In genomic region chr6:35468980-35469710, GRCh38 we compare ENCODE assay signal across 6 cellular contexts. TPM values are rescaled to one million over a fixed set of nuclear protein-coding genes. Genes with fewer than 3 reads are reported as not detected.
DNase-seq lines count a peak whose midpoint lies in the region; ATAC-seq, FAIRE-seq and TF ChIP-seq lines count a peak whose summit lies in the region.

No MANE protein-coding gene starts in this region.

- peaks cover 33% of the 10 kb centered on the region for H3K79me2 ChIP-seq in endothelial cell of umbilical vein (ENCODE audit: control insufficient read depth, insufficient read depth, low read length)

- in situ Hi-C loops in gastrocnemius medialis (cut with MboI; ENCODE audit: low sequenced_read_pairs in 4 of 4) = no loop called here

- POLR2A ChIA-PET in endothelial cell of umbilical vein (lab: Charles Lee) = interaction anchor here (1.3 kb wide), 1 partner anchor 127 kb away, joined by 3 read pairs; the partner anchor contains the start of gene PPARD

- TF ChIP-seq POLR2A in endothelial cell of umbilical vein (IDR thresholded peaks at IDR 0.05; ENCODE audit: low read depth, low read length) (no peak), gastrocnemius medialis (IDR thresholded peaks at IDR 0.05) (no peak)

- H3K9me1 ChIP-seq in endothelial cell of umbilical vein (replicated peaks; ENCODE audit: control insufficient read depth, extremely low read depth, insufficient read depth, low read length) = no peaks in the 10 kb centered on the region

- ATAC-seq in gastrocnemius medialis (peak in 1 of 2 donors; percentile 8), GM18520 (IDR thresholded peaks at IDR 0.05; ENCODE audit: unreplicated experiment) (no peak)

- no TSS peak for BruUV-seq in endothelial cell of umbilical vein (replicated peaks; lab: Mats Ljungman, UMichigan)

- H3K4me1 ChIP-seq in HUES6 (ENCODE audit: control insufficient read depth, insufficient read depth, low read length) (peaks cover 17% of the 10 kb centered on the region; the same call in 1 of the 2 replicates), endothelial cell of umbilical vein (ENCODE audit: control insufficient read depth, extremely low read depth, insufficient read depth, low read length) (peaks cover 26% of the 10 kb centered on the region), gastrocnemius medialis (peaks cover 21 to 32% of the 10 kb centered on the region in 2 donors)

- peak overlapping the region; percentile 94 for H3K27ac ChIP-seq in 22Rv1
- H3K27ac ChIP-seq in HUES6 (ENCODE audit: low read depth, low read length) = peak overlapping the region; percentile 96
- peak overlapping the region; percentile 76 for H3K27ac ChIP-seq in endothelial cell of umbilical vein (ENCODE audit: insufficient read depth, low read depth, low read length)
- peak overlapping the region; percentile 87 to 92 (median 90) for H3K27ac ChIP-seq in gastrocnemius medialis

- H4K20me1 ChIP-seq in endothelial cell of umbilical vein (replicated peaks; ENCODE audit: control insufficient read depth, extremely low read depth, insufficient read depth, low read length) = peaks cover 12% of the 10 kb centered on the region

- H3K4me3 ChIP-seq in HUES6 (ENCODE audit: low read depth, low read length) (peak overlapping the region; percentile 96), endothelial cell of umbilical vein (replicated peaks in 1 of 3; ENCODE audit: insufficient read depth in 1 of 3, low read depth in 1 of 3, low read length in 3 of 3) (peak overlapping the region; percentile 69 to 95 (median 92)), gastrocnemius medialis (peak overlapping the region; percentile 63 to 81 (median 72))

- DNase-seq in endothelial cell of umbilical vein (ENCODE audit: low read depth, low spot score) (no peak), gastrocnemius medialis (no peak), HK-2 (ENCODE audit: unreplicated experiment) (no peak)

- H3K9me3 ChIP-seq in HUES6 (ENCODE audit: control insufficient read depth, insufficient read depth, low read depth, low read length) (no peaks in the 10 kb centered on the region), endothelial cell of umbilical vein (replicated peaks; ENCODE audit: control insufficient read depth, insufficient read depth, low read length) (no peaks in the 10 kb centered on the region), gastrocnemius medialis (no peaks in the 10 kb centered on the region)

- H3K36me3 ChIP-seq in HUES6 (ENCODE audit: control insufficient read depth, insufficient read depth, low read length) (peaks cover 69% of the 10 kb centered on the region), endothelial cell of umbilical vein (ENCODE audit: control insufficient read depth in 2 of 2, extremely low read depth in 1 of 2, insufficient read depth in 2 of 2, low read length in 2 of 2) (peaks cover 10 to 13% of the 10 kb centered on the region in 2 experiments), gastrocnemius medialis (peaks cover 0 to 26% of the 10 kb centered on the region in 2 donors)

- H3K9ac ChIP-seq in HUES6 (ENCODE audit: low read length) (peak overlapping the region; percentile 98), endothelial cell of umbilical vein (replicated peaks; ENCODE audit: extremely low read depth, insufficient read depth, low read length) (peak overlapping the region; percentile 94)

- H2AFZ ChIP-seq in endothelial cell of umbilical vein (ENCODE audit: low read depth, low read length) = no peak overlapping the region

- H3K27me3 ChIP-seq in HUES6 (ENCODE audit: control insufficient read depth, insufficient read depth, low read length) (0 out of 2 replicates have a peak, but pooled peaks cover 5% of the 10 kb centered on the region), endothelial cell of umbilical vein (ENCODE audit: control insufficient read depth in 2 of 2, insufficient read depth in 2 of 2, low read length in 2 of 2) (no peaks in the 10 kb centered on the region), gastrocnemius medialis (no peaks in the 10 kb centered on the region)

- intact Hi-C loops in endothelial cell of umbilical vein (cut with micrococcal nuclease) (loop anchor here (1.0 to 2.0 kb wide), 4 partner anchors 17 to 172 kb away; partner anchors contain the start of genes DEF6, FANCE and PPARD), gastrocnemius medialis (cut with DNase I; ENCODE audit: low total_unique reads) (loop anchor here (1.0 kb wide), 2 partner anchors 17 to 127 kb away; partner anchors contain the start of genes FANCE and PPARD)

- dilution Hi-C loops in endothelial cell of umbilical vein (cut with MboI; ENCODE audit: extremely low pct_ligation_motif_present, low sequenced_read_pairs) = no loop called here

- no peak for TF ChIP-seq CTCF in 22Rv1 (IDR thresholded peaks at IDR 0.05)
- no peak for TF ChIP-seq CTCF in endothelial cell of umbilical vein (IDR thresholded peaks at IDR 0.05; ENCODE audit: extremely low read depth in 1 of 2, insufficient read depth in 1 of 2, low read depth in 1 of 2, low read length in 2 of 2)
- TF ChIP-seq CTCF in gastrocnemius medialis (IDR thresholded peaks at IDR 0.05 in 4 of 5, conservative IDR thresholded peaks at IDR 0.05 in 1 of 5) = no peak

- no peak for FAIRE-seq in endothelial cell of umbilical vein (lab: Jason Lieb, UNC)

- CTCF ChIA-PET in endothelial cell of umbilical vein (lab: Charles Lee) = interaction anchor here (0.8 to 2.8 kb wide), 4 partner anchors 12 to 176 kb away, joined by 3 to 26 read pairs (median 8); partner anchors contain the start of genes FANCE and PPARD

- peak overlapping the region; percentile 96 for H3K4me2 ChIP-seq in endothelial cell of umbilical vein (ENCODE audit: insufficient read depth, low read length)

TF ChIP-seq in endothelial cell of umbilical vein, 7 proteins besides CTCF, POLR2A, EP300 and RAD21:
- TF ChIP-seq EZH2 (IDR thresholded peaks at IDR 0.05; ENCODE audit: borderline replicate concordance, low read depth, low read length, severe bottlenecking) = no peak
- TF ChIP-seq GATA2 (IDR thresholded peaks at IDR 0.05; ENCODE audit: insufficient read depth, insufficient read length, low read depth, low read length) = no peak

RNA-seq across cellular contexts. Expression of gene RPL10A, which starts 0.9 kb away (rescaled TPM):
- total RNA-seq in endothelial cell of umbilical vein (1,327 and 1,339 TPM in 2 replicates), gastrocnemius medialis (1,000 to 10,000 TPM in 1 of 4 donors, 100 to 1,000 TPM in 3; 772 to 1,014 (median 808) TPM)
- 1,956 and 2,053 TPM in 2 replicates for polyA plus RNA-seq in endothelial cell of umbilical vein
- 2,740 and 3,664 TPM in 2 replicates for polyA plus RNA-seq in endothelial cell of umbilical vein (2011; cell fraction: cytosol; rRNA removed)
- 979 and 1,138 TPM in 2 replicates for polyA plus RNA-seq in endothelial cell of umbilical vein (2011; cell fraction: nucleus; rRNA removed)
- polyA plus RNA-seq in endothelial cell of umbilical vein (2012) = 2,181 and 2,192 TPM in 2 replicates
- polyA minus RNA-seq in endothelial cell of umbilical vein = 780 and 808 TPM in 2 replicates
- polyA minus RNA-seq in endothelial cell of umbilical vein (2011; cell fraction: cytosol; rRNA and poly(A)+ RNA removed) = 702 TPM
- 141 and 181 TPM in 2 replicates for polyA minus RNA-seq in endothelial cell of umbilical vein (2011; cell fraction: nucleus; rRNA and poly(A)+ RNA removed)

RNA-seq across cellular contexts. Expression of gene FANCE, which starts 17.0 kb away (rescaled TPM):
- total RNA-seq in endothelial cell of umbilical vein (11.0 and 12.7 TPM in 2 replicates), gastrocnemius medialis (10 to 100 TPM in 1 of 4 donors, 1 to 10 TPM in 3; 2.5 to 10.5 (median 5.9) TPM)
- polyA plus RNA-seq in endothelial cell of umbilical vein = 9.1 and 9.5 TPM in 2 replicates
- 10.2 and 11.4 TPM in 2 replicates for polyA plus RNA-seq in endothelial cell of umbilical vein (2011; cell fraction: cytosol; rRNA removed)
- polyA plus RNA-seq in endothelial cell of umbilical vein (2011; cell fraction: nucleus; rRNA removed) = 7.8 and 8.5 TPM in 2 replicates
- 4.8 and 5.8 TPM in 2 replicates for polyA plus RNA-seq in endothelial cell of umbilical vein (2012)
- polyA minus RNA-seq in endothelial cell of umbilical vein = 7.3 and 9.4 TPM in 2 replicates
- 13.1 TPM for polyA minus RNA-seq in endothelial cell of umbilical vein (2011; cell fraction: cytosol; rRNA and poly(A)+ RNA removed)
- polyA minus RNA-seq in endothelial cell of umbilical vein (2011; cell fraction: nucleus; rRNA and poly(A)+ RNA removed) = 2.0 and 2.8 TPM in 2 replicates

RNA-seq across cellular contexts. Expression of gene TEAD3, which starts 27.7 kb away (rescaled TPM):
- total RNA-seq in endothelial cell of umbilical vein (1.1 and 2.0 TPM in 2 replicates), gastrocnemius medialis (10 to 100 TPM; 11.5 to 14.8 (median 13.5) TPM)
- polyA plus RNA-seq in endothelial cell of umbilical vein = 1.6 and 1.7 TPM in 2 replicates
- 1.4 and 1.6 TPM in 2 replicates for polyA plus RNA-seq in endothelial cell of umbilical vein (2011; cell fraction: cytosol; rRNA removed)
- 2.2 and 3.7 TPM in 2 replicates for polyA plus RNA-seq in endothelial cell of umbilical vein (2011; cell fraction: nucleus; rRNA removed)
- 1.2 and 2.3 TPM in 2 replicates for polyA plus RNA-seq in endothelial cell of umbilical vein (2012)
- polyA minus RNA-seq in endothelial cell of umbilical vein = 0.70 and 2.0 TPM in 2 replicates
- 4.2 TPM for polyA minus RNA-seq in endothelial cell of umbilical vein (2011; cell fraction: cytosol; rRNA and poly(A)+ RNA removed)
- polyA minus RNA-seq in endothelial cell of umbilical vein (2011; cell fraction: nucleus; rRNA and poly(A)+ RNA removed) = 0.48 TPM in 2 replicates

RNA-seq across cellular contexts. Expression of gene TULP1, which starts 43.6 kb away (rescaled TPM):
- total RNA-seq in endothelial cell of umbilical vein = not detected in 2 replicates
- not detected in 2 replicates for polyA plus RNA-seq in endothelial cell of umbilical vein
- polyA plus RNA-seq in endothelial cell of umbilical vein (2011; cell fraction: cytosol; rRNA removed) = not detected in 2 replicates
- polyA plus RNA-seq in endothelial cell of umbilical vein (2011; cell fraction: nucleus; rRNA removed) = not detected in 2 replicates
- not detected in 2 replicates for polyA plus RNA-seq in endothelial cell of umbilical vein (2012)
- polyA minus RNA-seq in endothelial cell of umbilical vein = not detected in 2 replicates
- polyA minus RNA-seq in endothelial cell of umbilical vein (2011; cell fraction: cytosol; rRNA and poly(A)+ RNA removed) = not detected
- polyA minus RNA-seq in endothelial cell of umbilical vein (2011; cell fraction: nucleus; rRNA and poly(A)+ RNA removed) = not detected in 2 replicates
- not detected for total RNA-seq in gastrocnemius medialis
